18 cellular contexts compared by ENCODE assay signal in genomic region chr9:126378761-126379160, GRCh38. TPM values are rescaled to one million over a fixed set of nuclear protein-coding genes. Genes with fewer than 3 reads are reported as not detected.
A peak's percentile ranks its signal among the peaks of the same experiment; 100 is the strongest.
DNase-seq lines count a peak whose midpoint lies in the region; ATAC-seq lines count a peak whose summit lies in the region.
"Had no signal": no experiment of that assay in that cellular context is flagged by ENCODE, and none has a peak within 500 bp of the region (broad histone marks: within the 10 kb centered on the region; RNA-seq: fewer than 3 reads in every experiment).

No MANE protein-coding gene starts in this region.

- H3K27me3 Mint-ChIP-seq in activated T-cell treated with anti-CD3 and anti-CD28 coated beads, Interleukin-2, amount 50 U/mL, for 4 hours (ENCODE audit: low read depth), result no peaks in the 10 kb centered on the region

- H3K27ac ChIP-seq in layer of hippocampus (ENCODE audit: low read depth, low read length), result peak overlapping the region; percentile 96
- H3K27ac ChIP-seq: KMS-11 had no signal

- H3K36me3 Mint-ChIP-seq in stimulated activated effector memory CD8-positive, alpha-beta T cell treated with anti-CD3 and anti-CD28 coated beads, Interleukin-12 subunit alpha, Interleukin-12 subunit beta, amount 100 ng/mL, for 72 hours, result peaks cover 6% of the 10 kb centered on the region
- peaks cover 2% of the 10 kb centered on the region for H3K36me3 Mint-ChIP-seq in activated T-cell treated with anti-CD3 and anti-CD28 coated beads, Interleukin-2, amount 50 U/mL, for 4 hours (ENCODE audit: insufficient read depth)

- DNase-seq in activated CD8-positive, alpha-beta memory T cell treated with anti-CD3 and anti-CD28 coated beads for 24 hours, result peak; percentile 30
- no peak for DNase-seq in activated CD8-positive, alpha-beta memory T cell treated with anti-CD3 and anti-CD28 coated beads, Interleukin-2, amount 50 U/mL, for 4 hours
- peak in 1 of 2 donors; percentile 40 for DNase-seq in stimulated activated effector memory CD8-positive, alpha-beta T cell treated with anti-CD3 and anti-CD28 coated beads, Interleukin-12 subunit alpha, Interleukin-12 subunit beta, amount 100 ng/mL, for 72 hours (ENCODE audit: low spot score in 2 of 2)
- DNase-seq in germinal center (ENCODE audit: low spot score), result no peak
- DNase-seq in HUDEP-2 (lab: John Stamatoyannopoulos, UW; ENCODE audit: unreplicated experiment in 76 of 76), result no peak
- no peak for DNase-seq in activated T-cell treated with anti-CD3 and anti-CD28 coated beads, Interleukin-2, amount 50 U/mL, for 4 hours
- DNase-seq in T-helper 2 cell, result no peak
- DNase-seq: COR-L47, NCI-H1417 treated with DMSO at 0.1 percent for 48 hours, NCI-H187 treated with DMSO at 0.1 percent for 48 hours, NCI-H2227 treated with DMSO at 0.1 percent for 48 hours, NCI-H510A treated with DMSO at 0.1 percent for 48 hours, NCI-H774, OCI-M1 had no signal

- no peak overlapping the region for H3K4me3 Mint-ChIP-seq in stimulated activated effector memory CD8-positive, alpha-beta T cell treated with anti-CD3 and anti-CD28 coated beads, Interleukin-12 subunit alpha, Interleukin-12 subunit beta, amount 100 ng/mL, for 72 hours
- no peak overlapping the region for H3K4me3 Mint-ChIP-seq in activated T-cell treated with anti-CD3 and anti-CD28 coated beads, Interleukin-2, amount 50 U/mL, for 4 hours
- H3K4me3 Mint-ChIP-seq: B cell, H9 had no signal

- H3K4me1 Mint-ChIP-seq in stimulated activated effector memory CD8-positive, alpha-beta T cell treated with anti-CD3 and anti-CD28 coated beads, Interleukin-12 subunit alpha, Interleukin-12 subunit beta, amount 100 ng/mL, for 72 hours, result peaks cover 32% of the 10 kb centered on the region
- peaks cover 11% of the 10 kb centered on the region for H3K4me1 Mint-ChIP-seq in activated T-cell treated with anti-CD3 and anti-CD28 coated beads, Interleukin-2, amount 50 U/mL, for 4 hours (ENCODE audit: low read depth)

- ATAC-seq in stimulated activated effector memory CD8-positive, alpha-beta T cell treated with anti-CD3 and anti-CD28 coated beads, Interleukin-12 subunit alpha, Interleukin-12 subunit beta, amount 100 ng/mL, for 72 hours, result no peak
- ATAC-seq in activated T-cell treated with anti-CD3 and anti-CD28 coated beads, Interleukin-2, amount 50 U/mL, for 4 hours, result no peak

- H3K27ac Mint-ChIP-seq in stimulated activated effector memory CD8-positive, alpha-beta T cell treated with anti-CD3 and anti-CD28 coated beads, Interleukin-12 subunit alpha, Interleukin-12 subunit beta, amount 100 ng/mL, for 72 hours, result peak overlapping the region; percentile 71
- H3K27ac Mint-ChIP-seq: B cell had no signal

- H3K9me3 Mint-ChIP-seq in stimulated activated effector memory CD8-positive, alpha-beta T cell treated with anti-CD3 and anti-CD28 coated beads, Interleukin-12 subunit alpha, Interleukin-12 subunit beta, amount 100 ng/mL, for 72 hours, result no peaks in the 10 kb centered on the region
- no peaks in the 10 kb centered on the region for H3K9me3 Mint-ChIP-seq in activated T-cell treated with anti-CD3 and anti-CD28 coated beads, Interleukin-2, amount 50 U/mL, for 4 hours
- H3K9me3 Mint-ChIP-seq: H9 had no signal

- H3K27me3 ChIP-seq in layer of hippocampus (ENCODE audit: control insufficient read depth, insufficient read depth, low read length), result no peaks in the 10 kb centered on the region

RNA-seq across cellular contexts. Expression of gene MVB12B, which starts 52.1 kb away (rescaled TPM):
- total RNA-seq in activated T-cell treated with anti-CD3 and anti-CD28 coated beads, Interleukin-2, amount 50 U/mL, for 4 hours, result 1 to 10 TPM; 3.7 to 4.5 (median 4.1) TPM
